Comparison of ENCODE assay signal across 1 cellular context in the genomic region with DNA sequence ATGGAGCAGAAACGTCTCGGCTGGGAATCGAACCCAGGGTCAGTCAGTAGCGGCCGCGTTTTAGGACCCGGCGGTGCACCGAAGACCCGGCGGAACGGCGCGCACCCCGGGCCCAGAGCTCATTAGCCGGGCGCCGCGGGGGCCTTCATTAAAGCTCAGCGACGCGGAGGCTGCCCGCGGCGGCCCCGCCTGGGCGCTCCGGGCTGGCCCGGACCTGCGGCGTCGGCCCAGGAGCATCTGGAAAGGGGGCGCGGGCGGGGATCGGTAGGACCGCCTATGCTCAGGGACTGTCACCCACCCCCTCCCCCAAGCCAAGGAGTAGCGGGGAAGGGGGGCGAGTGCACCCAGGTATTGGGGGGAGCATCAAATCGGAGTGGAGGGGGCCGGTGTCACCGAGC.
TF ChIP-seq lines count a peak whose summit lies in the region.

No MANE protein-coding gene starts in this region.

TF ChIP-seq in SK-N-SH, 30 proteins besides CTCF, POLR2A, EP300 and RAD21 (continued from another document):
- TF ChIP-seq POLR2AphosphoS5 (IDR thresholded peaks at IDR 0.05; ENCODE audit: low read depth, low read length): no peak
- no peak for TF ChIP-seq ELF1 (IDR thresholded peaks at IDR 0.05)
